8 cellular contexts compared by ENCODE assay signal in genomic region chr11:72102946-72103753, GRCh38. TPM values are rescaled to one million over a fixed set of nuclear protein-coding genes. Genes with fewer than 3 reads are reported as not detected.
DNase-seq lines count a peak whose midpoint lies in the region; ATAC-seq and TF ChIP-seq lines count a peak whose summit lies in the region.

Gene LAMTOR1, minus strand, starts transcription at chr11:72103297. Its CDS starts 73 bp downstream, at chr11:72103224.

- peaks cover 3% of the 10 kb centered on the region for H3K9me3 Mint-ChIP-seq in nephron progenitor cell
- H3K9me3 Mint-ChIP-seq in stimulated activated naive CD8-positive, alpha-beta T cell treated with anti-CD3 and anti-CD28 coated beads, Interleukin-15, amount 100 ng/mL, for 72 hours = no peaks in the 10 kb centered on the region

- peaks cover 23% of the 10 kb centered on the region for H3K36me3 Mint-ChIP-seq in nephron progenitor cell (ENCODE audit: low read depth)

- TF ChIP-seq CTCF in fibroblast of the aortic adventitia (IDR thresholded peaks at IDR 0.05; ENCODE audit: insufficient read depth, low read length) (peak; percentile 61), nephron progenitor cell (IDR thresholded peaks at IDR 0.05) (peak; percentile 38)

- peak within 1 kb of the TSS; percentile 93 for H3K4me3 Mint-ChIP-seq in nephron progenitor cell
- peak within 1 kb of the TSS; percentile 92 to 93 for H3K4me3 Mint-ChIP-seq in stimulated activated naive CD8-positive, alpha-beta T cell treated with anti-CD3 and anti-CD28 coated beads, Interleukin-15, amount 100 ng/mL, for 72 hours

- H3K27me3 ChIP-seq in H7 (ENCODE audit: control insufficient read depth, insufficient read depth, low read length) = no peaks in the 10 kb centered on the region; the same call in 1 of the 2 replicates
- no peaks in the 10 kb centered on the region for H3K27me3 ChIP-seq in MG63

- peaks cover 3% of the 10 kb centered on the region for H3K27me3 Mint-ChIP-seq in nephron progenitor cell (ENCODE audit: low read depth, poor library complexity)
- no peaks in the 10 kb centered on the region for H3K27me3 Mint-ChIP-seq in stimulated activated naive CD8-positive, alpha-beta T cell treated with anti-CD3 and anti-CD28 coated beads, Interleukin-15, amount 100 ng/mL, for 72 hours

- peak within 1 kb of the TSS; percentile 93 for H3K4me3 ChIP-seq in H7 (ENCODE audit: insufficient read depth, low read depth, low read length)
- H3K4me3 ChIP-seq in MG63 = peak within 1 kb of the TSS; percentile 97
- H3K4me3 ChIP-seq in fibroblast of the aortic adventitia (ENCODE audit: low read depth, low read length) = peak within 1 kb of the TSS; percentile 79

- H3K4me1 Mint-ChIP-seq in nephron progenitor cell = peaks cover 44% of the 10 kb centered on the region
- peaks cover 45% of the 10 kb centered on the region for H3K4me1 Mint-ChIP-seq in stimulated activated naive CD8-positive, alpha-beta T cell treated with anti-CD3 and anti-CD28 coated beads, Interleukin-15, amount 100 ng/mL, for 72 hours

- peak within 1 kb of the TSS; percentile 96 for H3K27ac Mint-ChIP-seq in nephron progenitor cell
- H3K27ac Mint-ChIP-seq in stimulated activated naive CD8-positive, alpha-beta T cell treated with anti-CD3 and anti-CD28 coated beads, Interleukin-15, amount 100 ng/mL, for 72 hours = peak within 1 kb of the TSS; percentile 95

- H3K36me3 ChIP-seq in H7 (replicated peaks; ENCODE audit: control insufficient read depth, insufficient read depth, low read length) (peaks cover 16% of the 10 kb centered on the region), MG63 (peaks cover 39% of the 10 kb centered on the region)

- peak; percentile 97 for ATAC-seq in stimulated activated naive CD8-positive, alpha-beta T cell treated with anti-CD3 and anti-CD28 coated beads, Interleukin-15, amount 100 ng/mL, for 72 hours

- no peaks in the 10 kb centered on the region for H3K9me3 ChIP-seq in MG63

- DNase-seq in ELR (ENCODE audit: low read depth) (peak; percentile 100), H7 (peak; percentile 99), MG63 (peak; percentile 98), SHP77 treated with DMSO at 0.1 percent for 48 hours (lab: John Stamatoyannopoulos, UW) (peak; percentile 99), fibroblast of the aortic adventitia (ENCODE audit: low read depth) (peak; percentile 99), nephron progenitor cell (peak; percentile 96)
- peak; percentile 99 for DNase-seq in activated effector memory CD4-positive, alpha-beta T cell treated with anti-CD3 and anti-CD28 coated beads, Interleukin-2, amount 50 U/mL, for 16 hours
- peak; percentile 96 to 98 for DNase-seq in stimulated activated naive CD8-positive, alpha-beta T cell treated with anti-CD3 and anti-CD28 coated beads, Interleukin-15, amount 100 ng/mL, for 72 hours

RNA-seq across cellular contexts. Expression of gene LAMTOR1, which starts in this region (rescaled TPM):
- total RNA-seq in H7 (2014; rRNA removed; shearing (Covaris generic)) = 97.8 and 114 TPM in 2 replicates
- 89.9 and 130 TPM in 2 replicates for total RNA-seq in MG63 (2014; rRNA removed; shearing (Covaris generic); ENCODE audit: low replicate concordance)
- total RNA-seq in fibroblast of the aortic adventitia (ENCODE audit: low replicate concordance) = 99.0 and 220 TPM in 2 replicates

Comparison
In these comparisons a context has a peak if more than half of its experiments do, and no peak if none do; other contexts are left out.
1. Peak in every context shown above with its lines: DNase-seq, ATAC-seq and H3K4me3 ChIP-seq.